Comparison of ENCODE assay signal across 8 cellular contexts in genomic region chr17:78781339-78782304, GRCh38. TPM values are rescaled to one million over a fixed set of nuclear protein-coding genes. Genes with fewer than 3 reads are reported as not detected.
DNase-seq lines count a peak whose midpoint lies in the region; ATAC-seq, FAIRE-seq and TF ChIP-seq lines count a peak whose summit lies in the region.

Gene CYTH1, minus strand, starts transcription at chr17:78782273. Its CDS starts 50 bp downstream, at chr17:78782223.

- CTCF ChIA-PET in activated CD4-positive, alpha-beta memory T cell treated with anti-CD3 and anti-CD28 coated beads, Interleukin-2, amount 10 ng/mL, durations not matched to agents 7 days and 5 days (lab: Charles Lee), result interaction anchor here (1.0 to 2.4 kb wide), 5 partner anchors 13 to 56 kb away, joined by 3 to 10 read pairs (median 4); no protein-coding TSS in a partner anchor

- peaks cover 0 to 4% (median 0%) of the 10 kb centered on the region in 11 experiments; a peak in 4 of 22 replicates for H3K36me3 ChIP-seq in BLaER1 treated with 17β-estradiol and CSF1 and Interleukin-3, amounts not matched to agents 10 nM and 100 nM
- H3K36me3 ChIP-seq in HUES6 (ENCODE audit: control insufficient read depth, insufficient read depth, low read length) (no peaks in the 10 kb centered on the region), esophagus (ENCODE audit: control insufficient read depth in 2 of 2, insufficient read depth in 2 of 2, low read length in 1 of 2) (no peaks in the 10 kb centered on the region), tibial nerve (no peaks in the 10 kb centered on the region)

- peak within 1 kb of the TSS; percentile 91 to 99 (median 96) for H3K27ac ChIP-seq in BLaER1 treated with 17β-estradiol and CSF1 and Interleukin-3, amounts not matched to agents 10 nM and 100 nM
- peak within 1 kb of the TSS; percentile 45; the same call in 1 of the 2 replicates for H3K27ac ChIP-seq in HUES6 (ENCODE audit: low read depth, low read length)
- peak within 1 kb of the TSS; percentile 97 to 98 for H3K27ac ChIP-seq in esophagus (ENCODE audit: low read depth in 2 of 2, low read length in 1 of 2)
- peak within 1 kb of the TSS; percentile 93 to 99 (median 96) for H3K27ac ChIP-seq in tibial nerve

- no peaks in the 10 kb centered on the region for H3K27me3 Mint-ChIP-seq in activated CD4-positive, alpha-beta memory T cell treated with anti-CD3 and anti-CD28 coated beads, Interleukin-2, amount 10 ng/mL, durations not matched to agents 7 days and 5 days

- H3K9ac ChIP-seq in BLaER1 treated with 17β-estradiol and CSF1 and Interleukin-3, amounts not matched to agents 10 nM and 100 nM, result peak within 1 kb of the TSS; percentile 93 to 100 (median 98)
- H3K9ac ChIP-seq in HUES6 (ENCODE audit: low read length), result peak within 1 kb of the TSS; percentile 87

- H3K36me3 Mint-ChIP-seq in activated CD4-positive, alpha-beta memory T cell treated with anti-CD3 and anti-CD28 coated beads, Interleukin-2, amount 10 ng/mL, durations not matched to agents 7 days and 5 days (ENCODE audit: low read depth), result peaks cover 37% of the 10 kb centered on the region

- peak; percentile 58 for DNase-seq in activated CD4-positive, alpha-beta memory T cell treated with anti-CD3 and anti-CD28 coated beads, Interleukin-2, amount 10 ng/mL, durations not matched to agents 7 days and 5 days
- peak; percentile 46 for DNase-seq in myocyte (ENCODE audit: low read depth)
- no peak for DNase-seq in tibial nerve (ENCODE audit: low spot score in 2 of 2)
- DNase-seq in RCC 7860 (ENCODE audit: low spot score), result no peak

- TF ChIP-seq CTCF in tibial nerve (IDR thresholded peaks at IDR 0.05), result no peak

- POLR2A ChIA-PET in activated CD4-positive, alpha-beta memory T cell treated with anti-CD3 and anti-CD28 coated beads, Interleukin-2, amount 10 ng/mL, durations not matched to agents 7 days and 5 days (lab: Charles Lee), result interaction anchor here (1.0 to 29.2 kb wide), 14 partner anchors 8 to 73 kb away, joined by 3 to 861 read pairs (median 5); partner anchors contain the start of gene USP36

- no peak for FAIRE-seq in RCC 7860 (lab: Jason Lieb, UNC)

- TF ChIP-seq POLR2A in tibial nerve (IDR thresholded peaks at IDR 0.05), result peak; percentile 68 to 75

- ATAC-seq in GM19463 (IDR thresholded peaks at IDR 0.05; ENCODE audit: unreplicated experiment), result peak; percentile 12

- peak within 1 kb of the TSS; percentile 98 for H3K27ac Mint-ChIP-seq in activated CD4-positive, alpha-beta memory T cell treated with anti-CD3 and anti-CD28 coated beads, Interleukin-2, amount 10 ng/mL, durations not matched to agents 7 days and 5 days

- H3K4me1 ChIP-seq in BLaER1 treated with 17β-estradiol and CSF1 and Interleukin-3, amounts not matched to agents 10 nM and 100 nM, result peaks cover 60 to 81% (median 71%) of the 10 kb centered on the region in 10 experiments
- H3K4me1 ChIP-seq in HUES6 (ENCODE audit: control insufficient read depth, insufficient read depth, low read length) (0 out of 2 replicates have a peak, but pooled peaks cover 3% of the 10 kb centered on the region), esophagus (ENCODE audit: control insufficient read depth in 2 of 2, insufficient read depth in 2 of 2, low read length in 1 of 2) (peaks cover 0 to 14% of the 10 kb centered on the region in 2 donors), tibial nerve (peaks cover 0 to 42% (median 18%) of the 10 kb centered on the region in 4 donors)

- peak within 1 kb of the TSS; percentile 85 for H3K4me3 Mint-ChIP-seq in activated CD4-positive, alpha-beta memory T cell treated with anti-CD3 and anti-CD28 coated beads, Interleukin-2, amount 10 ng/mL, durations not matched to agents 7 days and 5 days

- no peaks in the 10 kb centered on the region for H3K9me3 ChIP-seq in BLaER1 treated with 17β-estradiol and CSF1 and Interleukin-3, amounts not matched to agents 10 nM and 100 nM (replicated peaks in 1 of 11)
- no peaks in the 10 kb centered on the region for H3K9me3 ChIP-seq in HUES6 (ENCODE audit: control insufficient read depth, insufficient read depth, low read depth, low read length)
- no peaks in the 10 kb centered on the region for H3K9me3 ChIP-seq in esophagus (ENCODE audit: control insufficient read depth in 2 of 2, insufficient read depth in 1 of 2, low read depth in 1 of 2, low read length in 1 of 2)
- no peaks in the 10 kb centered on the region for H3K9me3 ChIP-seq in tibial nerve

- peak within 1 kb of the TSS; percentile 86 to 100 (median 96) for H3K4me2 ChIP-seq in BLaER1 treated with 17β-estradiol and CSF1 and Interleukin-3, amounts not matched to agents 10 nM and 100 nM

- H3K4me1 Mint-ChIP-seq in activated CD4-positive, alpha-beta memory T cell treated with anti-CD3 and anti-CD28 coated beads, Interleukin-2, amount 10 ng/mL, durations not matched to agents 7 days and 5 days, result peaks cover 53% of the 10 kb centered on the region

- H3K4me3 ChIP-seq in BLaER1 treated with 17β-estradiol and CSF1 and Interleukin-3, amounts not matched to agents 10 nM and 100 nM, result peak within 1 kb of the TSS; percentile 88 to 99 (median 95)
- H3K4me3 ChIP-seq in HUES6 (ENCODE audit: low read depth, low read length) (peak within 1 kb of the TSS; percentile 83), esophagus (ENCODE audit: low read depth in 1 of 2, low read length in 2 of 2) (peak within 1 kb of the TSS; percentile 84 to 87), tibial nerve (peak within 1 kb of the TSS; percentile 90 to 100 (median 94))

- WGBS in esophagus, 2 donors, result 0 to 1% methylated on average over 68 to 127 of the region's 127 CpGs
- WGBS in tibial nerve, 2 donors, result 0% methylated on average over 22 to 52 of the region's 127 CpGs

- no peak for TF ChIP-seq EP300 in tibial nerve (IDR thresholded peaks at IDR 0.05)

- no peaks in the 10 kb centered on the region for H3K9me3 Mint-ChIP-seq in activated CD4-positive, alpha-beta memory T cell treated with anti-CD3 and anti-CD28 coated beads, Interleukin-2, amount 10 ng/mL, durations not matched to agents 7 days and 5 days

- H4K20me1 ChIP-seq in BLaER1 treated with 17β-estradiol and CSF1 and Interleukin-3, amounts not matched to agents 10 nM and 100 nM, result peaks cover 9 to 48% (median 34%) of the 10 kb centered on the region in 11 experiments; a peak in 16 of 22 replicates

- H3K27me3 ChIP-seq in BLaER1 treated with 17β-estradiol and CSF1 and Interleukin-3, amounts not matched to agents 10 nM and 100 nM, result no peaks in the 10 kb centered on the region
- H3K27me3 ChIP-seq in HUES6 (ENCODE audit: control insufficient read depth, insufficient read depth, low read length), result no peaks in the 10 kb centered on the region
- no peaks in the 10 kb centered on the region for H3K27me3 ChIP-seq in esophagus (ENCODE audit: control insufficient read depth in 1 of 2, insufficient read depth in 2 of 2, low read length in 2 of 2)
- no peaks in the 10 kb centered on the region for H3K27me3 ChIP-seq in tibial nerve

RNA-seq across cellular contexts. Expression of gene CYTH1, which starts in this region (rescaled TPM):
- total RNA-seq in activated CD4-positive, alpha-beta memory T cell treated with anti-CD3 and anti-CD28 coated beads, Interleukin-2, amount 10 ng/mL, durations not matched to agents 7 days and 5 days, result 100 to 1,000 TPM; 288 to 309 TPM
- polyA plus RNA-seq in esophagus, result 10 to 100 TPM; 36.0 to 52.8 TPM
- total RNA-seq in myocyte (35.9 and 43.0 TPM in 2 replicates), tibial nerve (10 to 100 TPM; 53.1 to 81.0 (median 63.8) TPM)
- polyA plus RNA-seq in myocyte (2012), result 28.9 TPM

Comparison
In these comparisons a context has a peak if more than half of its experiments do, and no peak if none do; other contexts are left out.
1. H3K27ac ChIP-seq: peak in every context shown above with its lines; median percentile 98 in esophagus; 96 in BLaER1 treated with 17β-estradiol and CSF1 and Interleukin-3, amounts not matched to agents 10 nM and 100 nM; 96 in tibial nerve; 45 in HUES6.
2. DNase-seq: peak in activated CD4-positive, alpha-beta memory T cell treated with anti-CD3 and anti-CD28 coated beads, Interleukin-2, amount 10 ng/mL, durations not matched to agents 7 days and 5 days (single experiment) and myocyte (single experiment); none in tibial nerve (0 of 2) and RCC 7860 (single experiment).
3. Peak in every context shown above with its lines, with median percentiles within 50 percentile points of each other: H3K4me3 ChIP-seq.